Comparison of ENCODE assay signal across 8 cellular contexts in the genomic region with DNA sequence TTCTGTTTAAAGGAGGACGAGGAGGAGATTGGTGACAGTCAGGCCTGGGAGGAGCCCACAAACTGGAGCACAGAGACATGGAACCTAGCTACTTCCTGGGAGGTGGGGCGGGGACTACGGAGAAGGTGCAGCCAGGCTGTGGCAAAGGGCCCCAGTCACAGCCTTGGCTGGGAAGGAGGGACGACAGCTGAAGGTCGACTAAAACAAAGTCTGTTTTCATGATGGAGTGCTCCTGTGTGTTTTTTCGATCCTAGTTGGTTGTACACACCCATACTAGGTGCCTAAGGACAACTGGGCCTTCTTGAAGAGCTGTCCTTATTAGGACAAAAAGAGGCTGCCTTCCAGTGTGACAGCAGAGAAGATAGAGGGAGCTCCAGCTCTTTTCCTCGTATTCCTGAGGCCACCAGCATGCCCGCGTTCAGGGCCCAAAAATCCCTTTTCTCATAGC. TPM values are rescaled to one million over a fixed set of nuclear protein-coding genes. Genes with fewer than 3 reads are reported as not detected.
DNase-seq lines count a peak whose midpoint lies in the region; ATAC-seq and TF ChIP-seq lines count a peak whose summit lies in the region.

No MANE protein-coding gene starts in this region.

- CTCF ChIA-PET in activated CD4-positive, alpha-beta memory T cell treated with anti-CD3 and anti-CD28 coated beads for 36 hours (lab: Charles Lee), result interaction anchor here (0.9 to 12.1 kb wide), 9 partner anchors 13 to 165 kb away, joined by 3 to 101 read pairs (median 7); a partner anchor contains a TSS

- WGBS in tibial nerve, 2 donors, result 38 to 47% methylated on average over 9 of the region's 9 CpGs

- peaks cover 78% of the 10 kb centered on the region for H3K4me1 Mint-ChIP-seq in activated T-cell treated with anti-CD3 and anti-CD28 coated beads, Interleukin-2, amount 50 U/mL, for 4 hours (ENCODE audit: low read depth)
- H3K4me1 Mint-ChIP-seq in activated CD4-positive, alpha-beta memory T cell treated with anti-CD3 and anti-CD28 coated beads for 36 hours (ENCODE audit: low read depth), result peaks cover 78% of the 10 kb centered on the region

- H3K4me3 Mint-ChIP-seq in activated T-cell treated with anti-CD3 and anti-CD28 coated beads, Interleukin-2, amount 50 U/mL, for 4 hours, result peak overlapping the region; percentile 11
- no peak overlapping the region for H3K4me3 Mint-ChIP-seq in activated CD4-positive, alpha-beta memory T cell treated with anti-CD3 and anti-CD28 coated beads for 36 hours

- peaks cover 0 to 14% (median 0%) of the 10 kb centered on the region in 3 donors for H3K36me3 ChIP-seq in tibial nerve

- TF ChIP-seq POLR2A in tibial nerve (IDR thresholded peaks at IDR 0.05), result no peak

- H3K27me3 ChIP-seq in tibial nerve, result no peaks in the 10 kb centered on the region

- TF ChIP-seq CTCF in tibial nerve (IDR thresholded peaks at IDR 0.05), result peak in 3 of 5 experiments; percentile 32 to 55 (median 46)

- intact Hi-C loops in activated CD4-positive, alpha-beta memory T cell treated with anti-CD3 and anti-CD28 coated beads for 36 hours (cut with micrococcal nuclease), result no loop called here

- peaks cover 3% of the 10 kb centered on the region for H3K27me3 Mint-ChIP-seq in activated T-cell treated with anti-CD3 and anti-CD28 coated beads, Interleukin-2, amount 50 U/mL, for 4 hours (ENCODE audit: low read depth)
- H3K27me3 Mint-ChIP-seq in activated CD4-positive, alpha-beta memory T cell treated with anti-CD3 and anti-CD28 coated beads for 36 hours, result peaks cover 2% of the 10 kb centered on the region

- H3K27ac ChIP-seq in tibial nerve, result peak overlapping the region; percentile 30 to 99 (median 70)

- POLR2A ChIA-PET in activated CD4-positive, alpha-beta memory T cell treated with anti-CD3 and anti-CD28 coated beads for 36 hours (lab: Charles Lee), result interaction anchor here (1.2 to 1.7 kb wide), 3 partner anchors 11 to 57 kb away, joined by 4 to 6 read pairs (median 4); no protein-coding TSS in a partner anchor

- no peak for DNase-seq in activated T-cell treated with anti-CD3 and anti-CD28 coated beads, Interleukin-2, amount 50 U/mL, for 4 hours
- DNase-seq in activated T-cell treated with anti-CD3 and anti-CD28 coated beads for 4 hours (no peak), iris pigment epithelial cell (ENCODE audit: low read depth) (peak; percentile 44), tibial nerve (ENCODE audit: low spot score in 2 of 2) (no peak), NCI-H345 treated with DMSO at 0.1 percent for 48 hours (lab: John Stamatoyannopoulos, UW; ENCODE audit: unreplicated experiment) (no peak)
- DNase-seq in activated CD4-positive, alpha-beta memory T cell treated with anti-CD3 and anti-CD28 coated beads for 36 hours, result no peak
- no peak for DNase-seq in stimulated activated naive CD4-positive, alpha-beta T cell treated with Interleukin-2 at 50 U/mL for 16 hours (lab: John Stamatoyannopoulos, UW)
- DNase-seq in stimulated activated CD4-positive, alpha-beta T cell treated with anti-CD3 and anti-CD28 coated beads, Interleukin-2, amount 100 ng/mL, for 48 hours, result no peak

- H3K9me3 ChIP-seq in tibial nerve, result no peaks in the 10 kb centered on the region

- peak overlapping the region; percentile 60 for H3K27ac Mint-ChIP-seq in activated CD4-positive, alpha-beta memory T cell treated with anti-CD3 and anti-CD28 coated beads for 36 hours

- no peak overlapping the region for H3K4me3 ChIP-seq in tibial nerve

- H3K4me1 ChIP-seq in tibial nerve, result peaks cover 0 to 52% (median 10%) of the 10 kb centered on the region in 4 donors

- peak in 1 of 2 donors; percentile 32 for TF ChIP-seq EP300 in tibial nerve (IDR thresholded peaks at IDR 0.05)

- peaks cover 10% of the 10 kb centered on the region for H3K36me3 Mint-ChIP-seq in activated T-cell treated with anti-CD3 and anti-CD28 coated beads, Interleukin-2, amount 50 U/mL, for 4 hours (ENCODE audit: insufficient read depth)
- peaks cover 41% of the 10 kb centered on the region for H3K36me3 Mint-ChIP-seq in activated CD4-positive, alpha-beta memory T cell treated with anti-CD3 and anti-CD28 coated beads for 36 hours

- no peak for ATAC-seq in activated T-cell treated with anti-CD3 and anti-CD28 coated beads, Interleukin-2, amount 50 U/mL, for 4 hours

- peaks cover 3% of the 10 kb centered on the region for H3K9me3 Mint-ChIP-seq in activated T-cell treated with anti-CD3 and anti-CD28 coated beads, Interleukin-2, amount 50 U/mL, for 4 hours
- H3K9me3 Mint-ChIP-seq in activated CD4-positive, alpha-beta memory T cell treated with anti-CD3 and anti-CD28 coated beads for 36 hours, result peaks cover 2% of the 10 kb centered on the region

RNA-seq across cellular contexts. Expression of a gene that starts 2.9 kb away (rescaled TPM):
- 10 to 100 TPM; 11.1 to 12.5 (median 12.0) TPM for total RNA-seq in activated T-cell treated with anti-CD3 and anti-CD28 coated beads, Interleukin-2, amount 50 U/mL, for 4 hours
- total RNA-seq in activated CD4-positive, alpha-beta memory T cell treated with anti-CD3 and anti-CD28 coated beads for 36 hours, result 10 to 100 TPM; 15.0 to 15.7 TPM
- 10 to 100 TPM; 41.6 to 58.8 (median 47.8) TPM for total RNA-seq in tibial nerve

RNA-seq across cellular contexts. Expression of a gene that starts 3.2 kb away (rescaled TPM):
- total RNA-seq in activated T-cell treated with anti-CD3 and anti-CD28 coated beads, Interleukin-2, amount 50 U/mL, for 4 hours, result over 10,000 TPM; 12,907 to 15,791 (median 13,372) TPM
- over 10,000 TPM; 10,694 to 13,592 TPM for total RNA-seq in activated CD4-positive, alpha-beta memory T cell treated with anti-CD3 and anti-CD28 coated beads for 36 hours
- total RNA-seq in tibial nerve, result 1,000 to 10,000 TPM in 3 of 4 donors, 100 to 1,000 TPM in 1; 649 to 2,915 (median 1,530) TPM

RNA-seq across cellular contexts. Expression of a gene that starts 4.0 kb away (rescaled TPM):
- 1 to 10 TPM; 1.1 to 1.2 (median 1.2) TPM for total RNA-seq in activated T-cell treated with anti-CD3 and anti-CD28 coated beads, Interleukin-2, amount 50 U/mL, for 4 hours
- 10 to 100 TPM; 28.1 to 28.2 TPM for total RNA-seq in activated CD4-positive, alpha-beta memory T cell treated with anti-CD3 and anti-CD28 coated beads for 36 hours
- 1 to 10 TPM in 2 of 4 donors, under 1 TPM in 1, not detected in 1; 0.20 to 4.8 (median 1.0) TPM for total RNA-seq in tibial nerve

RNA-seq across cellular contexts. Expression of a gene that starts 10.3 kb away (rescaled TPM):
- total RNA-seq in activated T-cell treated with anti-CD3 and anti-CD28 coated beads, Interleukin-2, amount 50 U/mL, for 4 hours, result 10 to 100 TPM; 21.8 to 23.8 (median 22.9) TPM
- total RNA-seq in activated CD4-positive, alpha-beta memory T cell treated with anti-CD3 and anti-CD28 coated beads for 36 hours, result 10 to 100 TPM; 74.6 to 75.8 TPM
- under 1 TPM in 1 of 4 donors, not detected in 3; 0.39 TPM for total RNA-seq in tibial nerve

RNA-seq across cellular contexts. Expression of a gene that starts 12.7 kb away (rescaled TPM):
- under 1 TPM in 2 of 3 donors, not detected in 1; 0.24 to 0.46 TPM for total RNA-seq in activated T-cell treated with anti-CD3 and anti-CD28 coated beads, Interleukin-2, amount 50 U/mL, for 4 hours
- 1 to 10 TPM in 1 of 2 experiments, under 1 TPM in 1; 0.90 to 1.6 TPM for total RNA-seq in activated CD4-positive, alpha-beta memory T cell treated with anti-CD3 and anti-CD28 coated beads for 36 hours
- under 1 TPM in 1 of 4 donors, not detected in 3; 0.84 TPM for total RNA-seq in tibial nerve

Comparison
In these comparisons a context has a peak if more than half of its experiments do, and no peak if none do; other contexts are left out.
1. RNA of a gene that starts 4.0 kb away (total RNA-seq): 28.1 to 28.2 TPM in activated CD4-positive, alpha-beta memory T cell treated with anti-CD3 and anti-CD28 coated beads for 36 hours; 1.1 to 1.2 TPM in activated T-cell treated with anti-CD3 and anti-CD28 coated beads, Interleukin-2, amount 50 U/mL, for 4 hours and 0.20 to 4.8 TPM in tibial nerve; every median in the first group is over 4 times any median in the second.